12 cellular contexts compared by ENCODE assay signal in the genomic region with DNA sequence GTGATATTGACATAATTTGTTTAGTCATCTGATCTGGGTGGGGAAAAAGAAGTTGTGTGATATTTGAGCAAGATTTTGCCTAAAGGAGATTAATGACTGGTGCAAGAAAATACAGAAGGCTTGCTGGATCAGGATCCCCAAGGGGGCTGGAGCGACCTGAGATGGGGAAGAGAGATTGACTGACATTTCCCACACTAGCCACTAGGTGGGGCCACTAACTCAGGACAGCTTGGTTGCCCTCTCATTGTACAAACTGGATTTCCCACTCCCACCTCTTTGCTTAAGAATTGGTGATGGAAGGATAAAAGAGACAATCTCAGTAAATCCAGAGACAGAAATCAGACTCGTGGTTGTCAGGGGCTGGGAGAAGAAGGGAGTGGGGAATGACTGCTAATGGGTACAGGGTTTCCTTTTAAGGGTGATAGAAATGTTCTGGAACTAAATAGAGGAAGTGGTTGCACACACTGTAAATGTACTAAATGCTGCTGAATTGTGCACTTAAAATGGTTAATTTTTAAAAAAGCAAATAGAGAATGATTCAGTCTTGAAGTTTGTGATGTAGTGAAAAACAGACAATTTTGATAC. TPM values are rescaled to one million over a fixed set of nuclear protein-coding genes. Genes with fewer than 3 reads are reported as not detected.
DNase-seq lines count a peak whose midpoint lies in the region; ATAC-seq and TF ChIP-seq lines count a peak whose summit lies in the region.
"Had no signal": no experiment of that assay in that cellular context is flagged by ENCODE, and none has a peak within 500 bp of the region (broad histone marks: within the 10 kb centered on the region; RNA-seq: fewer than 3 reads in every experiment).

No MANE protein-coding gene starts in this region.

- H3K27me3 ChIP-seq in BJ (ENCODE audit: control insufficient read depth, insufficient read depth, low read length) (no peaks in the 10 kb centered on the region; the same call in 1 of the 2 replicates), PC-9 (ENCODE audit: insufficient read depth, low read depth) (no peaks in the 10 kb centered on the region)

- no peak overlapping the region for H2AFZ ChIP-seq in PC-9

- no peaks in the 10 kb centered on the region for H3K4me1 ChIP-seq in PC-9 (replicated peaks; ENCODE audit: insufficient read depth)
- H3K4me1 ChIP-seq: suprapubic skin had no signal

- POLR2A ChIA-PET in BJ (lab: Charles Lee) (no interaction called here), PC-9 (lab: Charles Lee; ENCODE audit: unreplicated experiment) (no interaction called here)

- no peak overlapping the region for H3K27ac ChIP-seq in PC-9
- H3K27ac ChIP-seq: suprapubic skin had no signal

- H3K4me3 ChIP-seq in BJ (ENCODE audit: low read depth, low read length) (no peak overlapping the region), PC-9 (no peak overlapping the region)
- H3K4me3 ChIP-seq: suprapubic skin had no signal

- H3K79me2 ChIP-seq in PC-9 (ENCODE audit: low read depth), result no peaks in the 10 kb centered on the region

- TF ChIP-seq CTCF in BJ (IDR thresholded peaks at IDR 0.05; ENCODE audit: insufficient read depth, low read depth, low read length), result peak; percentile 50
- TF ChIP-seq CTCF in GM12874 (IDR thresholded peaks at IDR 0.05; ENCODE audit: insufficient read depth, low read depth, low read length), result peak; percentile 57
- peak; percentile 80 for TF ChIP-seq CTCF in PC-9 (conservative IDR thresholded peaks at IDR 0.05)
- TF ChIP-seq CTCF in glutamatergic neuron (IDR thresholded peaks at IDR 0.05; ENCODE audit: partially characterized antibody, unreplicated experiment), result peak; percentile 80

- no peak overlapping the region for H3K27ac Mint-ChIP-seq in glutamatergic neuron (ENCODE audit: unreplicated experiment)

- no peaks in the 10 kb centered on the region for H3F3A ChIP-seq in PC-9 (ENCODE audit: insufficient read depth, low read depth)

- H3K36me3 Mint-ChIP-seq in glutamatergic neuron (ENCODE audit: unreplicated experiment), result peaks cover 17% of the 10 kb centered on the region

- ATAC-seq in HG02759 (IDR thresholded peaks at IDR 0.05; ENCODE audit: unreplicated experiment) (no peak), HG03442 (IDR thresholded peaks at IDR 0.05; ENCODE audit: unreplicated experiment) (no peak)

- no peaks in the 10 kb centered on the region for H3K4me1 Mint-ChIP-seq in glutamatergic neuron (ENCODE audit: low read depth, unreplicated experiment)

- DNase-seq in BJ (ENCODE audit: low read depth), result no peak
- no peak for DNase-seq in PC-9
- peak; percentile 55 for DNase-seq in glutamatergic neuron
- DNase-seq in SW 1271 (lab: John Stamatoyannopoulos, UW), result no peak
- DNase-seq in stimulated activated CD4-positive, alpha-beta T cell treated with anti-CD3 and anti-CD28 coated beads, Interleukin-15, amount 100 ng/mL, for 24 hours, result no peak
- DNase-seq: activated CD8-positive, alpha-beta memory T cell treated with anti-CD3 and anti-CD28 coated beads, Interleukin-2, amount 50 U/mL, for 4 hours; caudate nucleus; NCI-H1694 treated with DMSO at 0.1 percent for 48 hours had no signal

- H3K36me3 ChIP-seq in BJ (ENCODE audit: control insufficient read depth, insufficient read depth, low read length), result no peaks in the 10 kb centered on the region
- H3K36me3 ChIP-seq in PC-9 (ENCODE audit: low read depth), result no peaks in the 10 kb centered on the region
- H3K36me3 ChIP-seq: suprapubic skin had no signal

- no peak overlapping the region for H3K4me2 ChIP-seq in PC-9

- H3K9me3 ChIP-seq in PC-9 (ENCODE audit: insufficient read depth, low read depth), result peaks cover 9% of the 10 kb centered on the region; the same call in 1 of the 2 replicates

- peaks cover 3% of the 10 kb centered on the region for H3K9me3 Mint-ChIP-seq in glutamatergic neuron (ENCODE audit: unreplicated experiment)

- H3K9me2 ChIP-seq in PC-9 (ENCODE audit: insufficient read depth), result no peaks in the 10 kb centered on the region

- BruUV-seq in PC-9 (replicated peaks; lab: Mats Ljungman, UMichigan), result no TSS peak

- intact Hi-C loops in PC-9 (cut with micrococcal nuclease; ENCODE audit: unreplicated experiment), result no loop called here

- peaks cover 3% of the 10 kb centered on the region for H3K27me3 Mint-ChIP-seq in glutamatergic neuron (ENCODE audit: unreplicated experiment)

- CTCF ChIA-PET in BJ (lab: Yijun Ruan, JAX), result no interaction called here
- CTCF ChIA-PET in PC-9 (lab: Charles Lee), result interaction anchor here (0.7 kb wide), 1 partner anchor 31 kb away, joined by 3 read pairs; no protein-coding TSS in a partner anchor

- H4K20me1 ChIP-seq in PC-9 (ENCODE audit: insufficient read depth), result no peaks in the 10 kb centered on the region

- H3K4me3 Mint-ChIP-seq in glutamatergic neuron (ENCODE audit: unreplicated experiment), result peak overlapping the region; percentile 51

RNA-seq across cellular contexts. Expression of gene CTTN, which starts 50.7 kb away (rescaled TPM):
- 166 and 169 TPM in 2 replicates for polyA plus RNA-seq in BJ (2011; rRNA removed)
- polyA minus RNA-seq in BJ (2011; rRNA and poly(A)+ RNA removed), result 144 and 167 TPM in 2 replicates
- total RNA-seq in PC-9 (2021) (533 and 570 TPM in 2 replicates), glutamatergic neuron (ENCODE audit: unreplicated experiment) (296 TPM)
